21 cellular contexts compared by ENCODE assay signal in the genomic region with DNA sequence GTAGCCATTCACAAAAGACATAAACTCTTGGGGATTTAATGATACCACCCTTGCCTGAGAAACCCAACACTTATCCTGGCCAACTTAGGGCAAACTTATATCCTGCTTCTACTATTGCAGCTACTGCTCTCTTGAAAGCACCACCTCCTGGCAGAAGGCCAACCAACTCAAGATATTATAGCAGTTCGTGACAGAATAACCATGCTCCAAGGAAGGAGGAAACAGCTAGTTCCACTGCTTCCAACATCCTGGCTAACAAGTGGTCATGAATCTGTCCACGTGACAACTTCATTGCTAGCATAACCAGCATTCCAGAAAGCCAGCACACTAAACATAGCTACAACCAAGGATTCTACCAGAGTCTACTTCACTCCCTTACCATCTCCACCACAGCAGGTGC.
"Had no signal": no experiment of that assay in that cellular context is flagged by ENCODE, and none has a peak within 500 bp of the region (broad histone marks: within the 10 kb centered on the region; RNA-seq: fewer than 3 reads in every experiment).

No MANE protein-coding gene starts in this region.

- H3K9me3 Mint-ChIP-seq: memory B cell had no signal

- H3K4me3 ChIP-seq: breast epithelium, esophagus muscularis mucosa, left lung, psoas muscle, suprapubic skin, upper lobe of left lung had no signal

- H3K27ac Mint-ChIP-seq: activated CD8-positive, alpha-beta memory T cell treated with anti-CD3 and anti-CD28 coated beads, Interleukin-2, amount 10 ng/mL, durations not matched to agents 7 days and 5 days; activated naive CD8-positive, alpha-beta T cell; memory B cell; nephron had no signal

- ATAC-seq: activated CD8-positive, alpha-beta memory T cell treated with anti-CD3 and anti-CD28 coated beads, Interleukin-2, amount 10 ng/mL, durations not matched to agents 7 days and 5 days; left lung; sciatic nerve had no signal

- H3K27ac ChIP-seq: breast epithelium, esophagus muscularis mucosa, left lung, psoas muscle, suprapubic skin, upper lobe of left lung had no signal

- H3K4me1 Mint-ChIP-seq: activated CD8-positive, alpha-beta memory T cell treated with anti-CD3 and anti-CD28 coated beads, Interleukin-2, amount 10 ng/mL, durations not matched to agents 7 days and 5 days; memory B cell; nephron had no signal

- H3K27me3 ChIP-seq: breast epithelium, esophagus muscularis mucosa, left lung, suprapubic skin, upper lobe of left lung had no signal

- H3K9me3 ChIP-seq: psoas muscle, suprapubic skin, upper lobe of left lung had no signal

- H3K4me3 Mint-ChIP-seq: activated CD8-positive, alpha-beta memory T cell treated with anti-CD3 and anti-CD28 coated beads, Interleukin-2, amount 10 ng/mL, durations not matched to agents 7 days and 5 days; activated naive CD8-positive, alpha-beta T cell; memory B cell; nephron had no signal

- H3K36me3 Mint-ChIP-seq: activated CD8-positive, alpha-beta memory T cell treated with anti-CD3 and anti-CD28 coated beads, Interleukin-2, amount 10 ng/mL, durations not matched to agents 7 days and 5 days; activated naive CD8-positive, alpha-beta T cell; memory B cell had no signal

- H3K27me3 Mint-ChIP-seq: activated CD8-positive, alpha-beta memory T cell treated with anti-CD3 and anti-CD28 coated beads, Interleukin-2, amount 10 ng/mL, durations not matched to agents 7 days and 5 days; activated naive CD8-positive, alpha-beta T cell; memory B cell had no signal

- DNase-seq: activated CD4-positive, alpha-beta T cell treated with anti-CD3 and anti-CD28 coated beads, Interleukin-2, amount 50 U/mL, for 48 hours; activated CD4-positive, CD25-positive, alpha-beta regulatory T cell treated with anti-CD3 and anti-CD28 coated beads, Interleukin-2, amount 50 U/mL, for 72 hours; activated CD8-positive, alpha-beta memory T cell treated with anti-CD3 and anti-CD28 coated beads, Interleukin-2, amount 10 ng/mL, durations not matched to agents 7 days and 5 days; activated gamma-delta T cell; activated T-cell treated with anti-CD3 and anti-CD28 coated beads, Interleukin-2, amount 50 U/mL, for 48 hours; amygdala; head of caudate nucleus; islet precursor cell; left lung; psoas muscle; stimulated activated CD4-positive, alpha-beta T cell treated with anti-CD3 and anti-CD28 coated beads, Interleukin-12 subunit alpha, Interleukin-12 subunit beta, amount 100 ng/mL, for 4 hours; stimulated activated CD4-positive, alpha-beta T cell treated with anti-CD3 and anti-CD28 coated beads, Interleukin-2, amount 100 ng/mL, for 48 hours; stimulated activated naive CD4-positive, alpha-beta T cell treated with Interleukin-2 at 50 U/mL for 16 hours; upper lobe of left lung had no signal
